Comparison of ENCODE assay signal across 15 cellular contexts in genomic region chr1:201502511-201502857, GRCh38. TPM values are rescaled to one million over a fixed set of nuclear protein-coding genes. Genes with fewer than 3 reads are reported as not detected.
DNase-seq lines count a peak whose midpoint lies in the region; ATAC-seq, FAIRE-seq and TF ChIP-seq lines count a peak whose summit lies in the region.
"Had no signal": no experiment of that assay in that cellular context is flagged by ENCODE, and none has a peak within 500 bp of the region (broad histone marks: within the 10 kb centered on the region; RNA-seq: fewer than 3 reads in every experiment).

No MANE protein-coding gene starts in this region.

- POLR2A ChIA-PET in activated CD4-positive, alpha-beta T cell treated with anti-CD3 and anti-CD28 coated beads, Interleukin-2, amount 10 ng/mL, durations not matched to agents 7 days and 5 days (lab: Charles Lee) = interaction anchor here (0.7 kb wide), 1 partner anchor 9 kb away, joined by 3 read pairs; no protein-coding TSS in a partner anchor

- no peak for FAIRE-seq in pancreas (lab: Jason Lieb, UNC)

- TF ChIP-seq CTCF in WERI-Rb-1 (IDR thresholded peaks at IDR 0.05; ENCODE audit: low read depth, low read length) (no peak), gastrocnemius medialis (IDR thresholded peaks at IDR 0.05 in 4 of 5, conservative IDR thresholded peaks at IDR 0.05 in 1 of 5) (no peak), pancreas (IDR thresholded peaks at IDR 0.05) (no peak)

- no peak for ATAC-seq in gastrocnemius medialis
- ATAC-seq in pancreas = no peak
- ATAC-seq: natural killer cell treated with Interleukin-12 subunit alpha and Interleukin-12 subunit beta and Interleukin-15 and Interleukin-18, amount 100 ng/mL, for 72 hours; Panc1 had no signal

- no peak overlapping the region for H3K4me3 Mint-ChIP-seq in activated CD4-positive, alpha-beta T cell treated with anti-CD3 and anti-CD28 coated beads, Interleukin-2, amount 10 ng/mL, durations not matched to agents 7 days and 5 days
- H3K4me3 Mint-ChIP-seq: natural killer cell treated with Interleukin-12 subunit alpha and Interleukin-12 subunit beta and Interleukin-15 and Interleukin-18, amount 100 ng/mL, for 72 hours had no signal

- CTCF ChIA-PET in activated CD4-positive, alpha-beta T cell treated with anti-CD3 and anti-CD28 coated beads, Interleukin-2, amount 10 ng/mL, durations not matched to agents 7 days and 5 days (lab: Charles Lee) = interaction anchor here (0.6 to 12.3 kb wide), 3 partner anchors 10 to 971 kb away, joined by 4 to 99 read pairs (median 51); no protein-coding TSS in a partner anchor

- no peak for TF ChIP-seq POLR2A in gastrocnemius medialis (IDR thresholded peaks at IDR 0.05)

- H3K79me2 ChIP-seq in ACC112 (ENCODE audit: control insufficient read depth, insufficient read depth, low read length, unreplicated experiment) = peaks cover 95% of the 10 kb centered on the region

- H3K27me3 ChIP-seq in ACC112 (ENCODE audit: insufficient read depth, low read length) = no peaks in the 10 kb centered on the region
- no peaks in the 10 kb centered on the region for H3K27me3 ChIP-seq in WERI-Rb-1 (ENCODE audit: insufficient read depth, low read depth, severe bottlenecking)
- no peaks in the 10 kb centered on the region for H3K27me3 ChIP-seq in layer of hippocampus (ENCODE audit: control insufficient read depth, insufficient read depth, low read length)
- H3K27me3 ChIP-seq in gastrocnemius medialis = no peaks in the 10 kb centered on the region
- no peaks in the 10 kb centered on the region for H3K27me3 ChIP-seq in pancreas

- H3K27ac Mint-ChIP-seq in activated CD4-positive, alpha-beta T cell treated with anti-CD3 and anti-CD28 coated beads, Interleukin-2, amount 10 ng/mL, durations not matched to agents 7 days and 5 days = no peak overlapping the region
- H3K27ac Mint-ChIP-seq: natural killer cell treated with Interleukin-12 subunit alpha and Interleukin-12 subunit beta and Interleukin-15 and Interleukin-18, amount 100 ng/mL, for 72 hours had no signal

- in situ Hi-C loops in gastrocnemius medialis (cut with MboI; ENCODE audit: low sequenced_read_pairs in 4 of 4) = no loop called here

- 63 to 68% methylated on average over 3 of the region's 3 CpGs for WGBS in pancreas, 2 donors

- H3K36me3 ChIP-seq in ACC112 (ENCODE audit: insufficient read depth, low read length) (peaks cover 5% of the 10 kb centered on the region; the same call in 1 of the 2 replicates), WERI-Rb-1 (no peaks in the 10 kb centered on the region), gastrocnemius medialis (no peaks in the 10 kb centered on the region), pancreas (no peaks in the 10 kb centered on the region)

- intact Hi-C loops in gastrocnemius medialis (cut with DNase I; ENCODE audit: low total_unique reads) (no loop called here), pancreas (cut with DNase I) (no loop called here)

- no peak overlapping the region for H2AFZ ChIP-seq in ACC112 (ENCODE audit: low read length, unreplicated experiment)

- H3K9me3 ChIP-seq in WERI-Rb-1 (ENCODE audit: severe bottlenecking) = no peaks in the 10 kb centered on the region
- H3K9me3 ChIP-seq in gastrocnemius medialis = no peaks in the 10 kb centered on the region
- H3K9me3 ChIP-seq in pancreas = no peaks in the 10 kb centered on the region

- peaks cover 35% of the 10 kb centered on the region for H3K4me1 Mint-ChIP-seq in activated CD4-positive, alpha-beta T cell treated with anti-CD3 and anti-CD28 coated beads, Interleukin-2, amount 10 ng/mL, durations not matched to agents 7 days and 5 days

- no peaks in the 10 kb centered on the region for H3K9me3 Mint-ChIP-seq in activated CD4-positive, alpha-beta T cell treated with anti-CD3 and anti-CD28 coated beads, Interleukin-2, amount 10 ng/mL, durations not matched to agents 7 days and 5 days
- H3K9me3 Mint-ChIP-seq: natural killer cell treated with Interleukin-12 subunit alpha and Interleukin-12 subunit beta and Interleukin-15 and Interleukin-18, amount 100 ng/mL, for 72 hours had no signal

- DNase-seq in WERI-Rb-1 = no peak
- DNase-seq in gastrocnemius medialis = no peak
- DNase-seq in retina = no peak
- DNase-seq in activated CD4-positive, alpha-beta T cell treated with anti-CD3 and anti-CD28 coated beads, Interleukin-2, amount 10 ng/mL, durations not matched to agents 7 days and 5 days = no peak
- DNase-seq in iPS-NIHi11 (ENCODE audit: low spot score) = no peak
- DNase-seq in pancreas = no peak
- DNase-seq: activated CD4-positive, CD25-positive, alpha-beta regulatory T cell; activated naive CD4-positive, alpha-beta T cell; effector CD4-positive, alpha-beta T cell; NCI-H2171 had no signal

- no peaks in the 10 kb centered on the region for H3K27me3 Mint-ChIP-seq in activated CD4-positive, alpha-beta T cell treated with anti-CD3 and anti-CD28 coated beads, Interleukin-2, amount 10 ng/mL, durations not matched to agents 7 days and 5 days
- H3K27me3 Mint-ChIP-seq: natural killer cell treated with Interleukin-12 subunit alpha and Interleukin-12 subunit beta and Interleukin-15 and Interleukin-18, amount 100 ng/mL, for 72 hours had no signal

- H3K36me3 Mint-ChIP-seq in activated CD4-positive, alpha-beta T cell treated with anti-CD3 and anti-CD28 coated beads, Interleukin-2, amount 10 ng/mL, durations not matched to agents 7 days and 5 days (ENCODE audit: low read depth) = peaks cover 6% of the 10 kb centered on the region
- H3K36me3 Mint-ChIP-seq: natural killer cell treated with Interleukin-12 subunit alpha and Interleukin-12 subunit beta and Interleukin-15 and Interleukin-18, amount 100 ng/mL, for 72 hours had no signal

- H3K4me3 ChIP-seq in ACC112 (ENCODE audit: low read depth, low read length) (no peak overlapping the region), WERI-Rb-1 (ENCODE audit: low read depth, low read length) (no peak overlapping the region), gastrocnemius medialis (no peak overlapping the region), pancreas (no peak overlapping the region)

- peaks cover 71% of the 10 kb centered on the region for H3K4me1 ChIP-seq in ACC112 (ENCODE audit: control insufficient read depth, insufficient read depth, low read length, unreplicated experiment)
- peaks cover 19 to 36% of the 10 kb centered on the region in 2 donors for H3K4me1 ChIP-seq in gastrocnemius medialis
- H3K4me1 ChIP-seq in pancreas = peaks cover 40 to 61% (median 41%) of the 10 kb centered on the region in 3 donors

- H3K27ac ChIP-seq in ACC112 (ENCODE audit: low read depth, low read length) (peak overlapping the region; percentile 98), WERI-Rb-1 (peak overlapping the region; percentile 1; the same call in 1 of the 2 replicates), layer of hippocampus (ENCODE audit: low read depth, low read length) (peak overlapping the region; percentile 98), gastrocnemius medialis (peak overlapping the region; percentile 48 to 83 (median 78)), pancreas (peak overlapping the region in 2 of 4 donors; percentile 68 to 72)
- H3K27ac ChIP-seq: KMS-11 had no signal

RNA-seq across cellular contexts. Expression of gene CSRP1, which starts 4.4 kb away (rescaled TPM):
- 10 to 100 TPM; 22.7 to 91.1 (median 68.9) TPM for total RNA-seq in gastrocnemius medialis
- total RNA-seq in activated CD4-positive, alpha-beta T cell treated with anti-CD3 and anti-CD28 coated beads, Interleukin-2, amount 10 ng/mL, durations not matched to agents 7 days and 5 days = 10 to 100 TPM; 82.4 to 83.4 TPM
- 10 to 100 TPM; 49.6 to 91.9 (median 54.8) TPM for total RNA-seq in pancreas
- polyA plus RNA-seq in pancreas = 100 to 1,000 TPM in 1 of 2 donors, 10 to 100 TPM in 1; 91.9 to 103 TPM

RNA-seq across cellular contexts. Expression of gene PHLDA3, which starts 33.5 kb away (rescaled TPM):
- total RNA-seq in gastrocnemius medialis (10 to 100 TPM in 3 of 4 donors, 1 to 10 TPM in 1; 7.4 to 91.8 (median 62.7) TPM), pancreas (10 to 100 TPM in 4 of 6 donors, 1 to 10 TPM in 2; 8.6 to 24.4 (median 15.7) TPM)
- total RNA-seq in activated CD4-positive, alpha-beta T cell treated with anti-CD3 and anti-CD28 coated beads, Interleukin-2, amount 10 ng/mL, durations not matched to agents 7 days and 5 days = 10 to 100 TPM; 12.1 to 18.8 TPM
- polyA plus RNA-seq in pancreas = 10 to 100 TPM; 10.8 to 11.9 TPM

RNA-seq across cellular contexts. Expression of gene NAV1, which starts 36.4 kb away (rescaled TPM):
- 1 to 10 TPM; 4.2 to 9.1 (median 7.1) TPM for total RNA-seq in gastrocnemius medialis
- total RNA-seq in activated CD4-positive, alpha-beta T cell treated with anti-CD3 and anti-CD28 coated beads, Interleukin-2, amount 10 ng/mL, durations not matched to agents 7 days and 5 days = 1 to 10 TPM; 2.0 to 2.7 TPM
- 10 to 100 TPM in 2 of 6 donors, 1 to 10 TPM in 4; 6.0 to 13.6 (median 8.1) TPM for total RNA-seq in pancreas
- polyA plus RNA-seq in pancreas = 1 to 10 TPM; 5.6 TPM
